Comparison of ENCODE assay signal across 26 cellular contexts in genomic region chr18:2240311-2240705, GRCh38.
DNase-seq lines count a peak whose midpoint lies in the region; ATAC-seq and TF ChIP-seq lines count a peak whose summit lies in the region.
"Had no signal": no experiment of that assay in that cellular context is flagged by ENCODE, and none has a peak within 500 bp of the region (broad histone marks: within the 10 kb centered on the region; RNA-seq: fewer than 3 reads in every experiment).

No MANE protein-coding gene starts in this region.

- H3K27ac Mint-ChIP-seq in HFFc6: peak overlapping the region; percentile 80
- H3K27ac Mint-ChIP-seq: activated B cell treated with CpG ODN at 0.5 μM for 24 hours; activated CD4-positive, alpha-beta memory T cell treated with anti-CD3 and anti-CD28 coated beads for 36 hours; dendritic cell treated with granulocyte-macrophage colony-stimulating factor and Interleukin-4, amounts not matched to agents 40 ng/mL and 50 ng/mL, for 4 days; H9; stimulated activated naive CD8-positive, alpha-beta T cell treated with anti-CD3 and anti-CD28 coated beads, Interleukin-15, amount 100 ng/mL, for 72 hours had no signal

- H3K36me3 Mint-ChIP-seq in HFFc6 (ENCODE audit: low read depth): no peaks in the 10 kb centered on the region
- H3K36me3 Mint-ChIP-seq: activated CD4-positive, alpha-beta memory T cell treated with anti-CD3 and anti-CD28 coated beads for 36 hours had no signal

- H3K27me3 ChIP-seq in ACC112 (ENCODE audit: insufficient read depth, low read length): peaks cover 6% of the 10 kb centered on the region; the same call in 1 of the 2 replicates
- no peaks in the 10 kb centered on the region for H3K27me3 ChIP-seq in brain microvascular endothelial cell (replicated peaks)
- H3K27me3 ChIP-seq: tibial nerve had no signal

- TF ChIP-seq CTCF in HFFc6 (IDR thresholded peaks at IDR 0.05): no peak
- TF ChIP-seq CTCF in brain microvascular endothelial cell (IDR thresholded peaks at IDR 0.05; ENCODE audit: low read depth, low read length, missing control alignments): no peak

- H3K4me3 ChIP-seq in ACC112 (ENCODE audit: low read depth, low read length) (no peak overlapping the region), brain microvascular endothelial cell (ENCODE audit: low read depth, low read length) (no peak overlapping the region)
- H3K4me3 ChIP-seq: gastroesophageal sphincter, lung, tibial nerve had no signal

- no peaks in the 10 kb centered on the region for H3K9me3 Mint-ChIP-seq in HFFc6
- H3K9me3 Mint-ChIP-seq: activated B cell treated with CpG ODN at 0.5 μM for 24 hours; activated CD4-positive, alpha-beta memory T cell treated with anti-CD3 and anti-CD28 coated beads for 36 hours; dendritic cell treated with granulocyte-macrophage colony-stimulating factor and Interleukin-4, amounts not matched to agents 40 ng/mL and 50 ng/mL, for 4 days; H9; stimulated activated naive CD8-positive, alpha-beta T cell treated with anti-CD3 and anti-CD28 coated beads, Interleukin-15, amount 100 ng/mL, for 72 hours had no signal

- H3K4me3 Mint-ChIP-seq in HFFc6: peak overlapping the region; percentile 67
- H3K4me3 Mint-ChIP-seq: activated B cell treated with CpG ODN at 0.5 μM for 24 hours; activated CD4-positive, alpha-beta memory T cell treated with anti-CD3 and anti-CD28 coated beads for 36 hours; dendritic cell treated with granulocyte-macrophage colony-stimulating factor and Interleukin-4, amounts not matched to agents 40 ng/mL and 50 ng/mL, for 4 days; H9; stimulated activated naive CD8-positive, alpha-beta T cell treated with anti-CD3 and anti-CD28 coated beads, Interleukin-15, amount 100 ng/mL, for 72 hours had no signal

- no peaks in the 10 kb centered on the region for H3K36me3 ChIP-seq in ACC112 (ENCODE audit: insufficient read depth, low read length)
- H3K36me3 ChIP-seq in brain microvascular endothelial cell (replicated peaks): no peaks in the 10 kb centered on the region
- H3K36me3 ChIP-seq: gastroesophageal sphincter, neutrophil, tibial nerve had no signal

- peaks cover 2% of the 10 kb centered on the region; the same call in 1 of the 2 replicates for H3K27me3 Mint-ChIP-seq in HFFc6 (ENCODE audit: insufficient read depth)

- H3K4me1 Mint-ChIP-seq in HFFc6 (ENCODE audit: low read depth): peaks cover 77% of the 10 kb centered on the region
- H3K4me1 Mint-ChIP-seq: activated B cell treated with CpG ODN at 0.5 μM for 24 hours; stimulated activated naive CD8-positive, alpha-beta T cell treated with anti-CD3 and anti-CD28 coated beads, Interleukin-15, amount 100 ng/mL, for 72 hours had no signal

- H3K79me2 ChIP-seq in ACC112 (ENCODE audit: control insufficient read depth, insufficient read depth, low read length, unreplicated experiment): no peaks in the 10 kb centered on the region

- H2AFZ ChIP-seq in ACC112 (ENCODE audit: low read length, unreplicated experiment): peak overlapping the region; percentile 57

- DNase-seq in HFFc6 (no peak), brain microvascular endothelial cell (no peak), iris pigment epithelial cell (ENCODE audit: low read depth) (peak; percentile 63), NCI-H1694 treated with DMSO at 0.1 percent for 48 hours (lab: John Stamatoyannopoulos, UW) (no peak)
- no peak for DNase-seq in stimulated activated naive CD4-positive, alpha-beta T cell (lab: John Stamatoyannopoulos, UW)
- DNase-seq: activated B cell treated with CpG ODN at 0.5 μM for 24 hours; activated CD4-positive, alpha-beta memory T cell treated with anti-CD3 and anti-CD28 coated beads for 36 hours; activated gamma-delta T cell; activated T-cell treated with anti-CD3 and anti-CD28 coated beads for 4 hours; H9; KG1; kidney; NCI-H1694; NCI-H526 treated with DMSO at 0.1 percent for 48 hours; stimulated activated CD4-positive, alpha-beta T cell treated with anti-CD3 and anti-CD28 coated beads, Interleukin-4, amount 100 ng/mL, for 24 hours; stimulated activated naive CD8-positive, alpha-beta T cell treated with anti-CD3 and anti-CD28 coated beads, Interleukin-15, amount 100 ng/mL, for 72 hours; T-helper 9 cell had no signal

- ATAC-seq in GM18502 (IDR thresholded peaks at IDR 0.05; ENCODE audit: poor library complexity, unreplicated experiment) (no peak), GM21619 (IDR thresholded peaks at IDR 0.05; ENCODE audit: unreplicated experiment) (no peak)
- ATAC-seq: gastroesophageal sphincter; stimulated activated naive CD8-positive, alpha-beta T cell treated with anti-CD3 and anti-CD28 coated beads, Interleukin-15, amount 100 ng/mL, for 72 hours had no signal

- H3K4me1 ChIP-seq in ACC112 (ENCODE audit: control insufficient read depth, insufficient read depth, low read length, unreplicated experiment): peaks cover 17% of the 10 kb centered on the region
- H3K4me1 ChIP-seq: gastroesophageal sphincter, tibial nerve had no signal

- in situ Hi-C loops in brain microvascular endothelial cell (cut with HindIII; ENCODE audit: low pct_ligation_motif_present, low sequenced_read_pairs): no loop called here

- H3K27ac ChIP-seq in ACC112 (ENCODE audit: low read depth, low read length) (peak overlapping the region; percentile 27; the same call in 1 of the 2 replicates), brain microvascular endothelial cell (peak overlapping the region; percentile 26)
- H3K27ac ChIP-seq: C4-2B, gastroesophageal sphincter, neutrophil, tibial nerve had no signal
